In genomic region chr14:21055473-21056117, GRCh38 we compare ENCODE assay signal across 1 cellular context.
TF ChIP-seq lines count a peak whose summit lies in the region.

No MANE protein-coding gene starts in this region.

TF ChIP-seq in HepG2, 621 proteins besides CTCF, POLR2A, EP300 and RAD21 (continued from another document and continues in another):
- TF ChIP-seq ZNF614 (CRISPR knock-in tag; IDR thresholded peaks at IDR 0.05; ENCODE audit: borderline replicate concordance) = peak; percentile 90; the same call in 1 of the 2 replicates
- TF ChIP-seq CREM (IDR thresholded peaks at IDR 0.05) = peak; percentile 81
- no peak for TF ChIP-seq CREM (CRISPR knock-in tag; IDR thresholded peaks at IDR 0.05)
- peak; percentile 38; the same call in 1 of the 2 replicates for TF ChIP-seq KLF9 (CRISPR knock-in tag; IDR thresholded peaks at IDR 0.05; ENCODE audit: low read depth)
- peak; percentile 80 for TF ChIP-seq ZNF781 (CRISPR knock-in tag; IDR thresholded peaks at IDR 0.05; ENCODE audit: borderline replicate concordance, not compliant biosample characterization)
- no peak for TF ChIP-seq ZNF776 (CRISPR knock-in tag; IDR thresholded peaks at IDR 0.05)
- TF ChIP-seq ZNF446 (CRISPR knock-in tag; IDR thresholded peaks at IDR 0.05) = 0 out of 2 replicates have a peak, but pooled peaks have one; percentile 60
- peak; percentile 35 for TF ChIP-seq STAG1 (CRISPR knock-in tag; IDR thresholded peaks at IDR 0.05)
- TF ChIP-seq PAWR (CRISPR knock-in tag; IDR thresholded peaks at IDR 0.05; ENCODE audit: borderline replicate concordance) = peak; percentile 59; the same call in 1 of the 2 replicates
- TF ChIP-seq ZNF101 (CRISPR knock-in tag; IDR thresholded peaks at IDR 0.05; ENCODE audit: borderline replicate concordance, low read depth) = 0 out of 2 replicates have a peak, but pooled peaks have one; percentile 20
- no peak for TF ChIP-seq ZNF180 (CRISPR knock-in tag; IDR thresholded peaks at IDR 0.05; ENCODE audit: borderline replicate concordance, low read depth)
- TF ChIP-seq ZNF83 (CRISPR knock-in tag; IDR thresholded peaks at IDR 0.05; ENCODE audit: borderline replicate concordance) = no peak
- TF ChIP-seq, protein P1, sequence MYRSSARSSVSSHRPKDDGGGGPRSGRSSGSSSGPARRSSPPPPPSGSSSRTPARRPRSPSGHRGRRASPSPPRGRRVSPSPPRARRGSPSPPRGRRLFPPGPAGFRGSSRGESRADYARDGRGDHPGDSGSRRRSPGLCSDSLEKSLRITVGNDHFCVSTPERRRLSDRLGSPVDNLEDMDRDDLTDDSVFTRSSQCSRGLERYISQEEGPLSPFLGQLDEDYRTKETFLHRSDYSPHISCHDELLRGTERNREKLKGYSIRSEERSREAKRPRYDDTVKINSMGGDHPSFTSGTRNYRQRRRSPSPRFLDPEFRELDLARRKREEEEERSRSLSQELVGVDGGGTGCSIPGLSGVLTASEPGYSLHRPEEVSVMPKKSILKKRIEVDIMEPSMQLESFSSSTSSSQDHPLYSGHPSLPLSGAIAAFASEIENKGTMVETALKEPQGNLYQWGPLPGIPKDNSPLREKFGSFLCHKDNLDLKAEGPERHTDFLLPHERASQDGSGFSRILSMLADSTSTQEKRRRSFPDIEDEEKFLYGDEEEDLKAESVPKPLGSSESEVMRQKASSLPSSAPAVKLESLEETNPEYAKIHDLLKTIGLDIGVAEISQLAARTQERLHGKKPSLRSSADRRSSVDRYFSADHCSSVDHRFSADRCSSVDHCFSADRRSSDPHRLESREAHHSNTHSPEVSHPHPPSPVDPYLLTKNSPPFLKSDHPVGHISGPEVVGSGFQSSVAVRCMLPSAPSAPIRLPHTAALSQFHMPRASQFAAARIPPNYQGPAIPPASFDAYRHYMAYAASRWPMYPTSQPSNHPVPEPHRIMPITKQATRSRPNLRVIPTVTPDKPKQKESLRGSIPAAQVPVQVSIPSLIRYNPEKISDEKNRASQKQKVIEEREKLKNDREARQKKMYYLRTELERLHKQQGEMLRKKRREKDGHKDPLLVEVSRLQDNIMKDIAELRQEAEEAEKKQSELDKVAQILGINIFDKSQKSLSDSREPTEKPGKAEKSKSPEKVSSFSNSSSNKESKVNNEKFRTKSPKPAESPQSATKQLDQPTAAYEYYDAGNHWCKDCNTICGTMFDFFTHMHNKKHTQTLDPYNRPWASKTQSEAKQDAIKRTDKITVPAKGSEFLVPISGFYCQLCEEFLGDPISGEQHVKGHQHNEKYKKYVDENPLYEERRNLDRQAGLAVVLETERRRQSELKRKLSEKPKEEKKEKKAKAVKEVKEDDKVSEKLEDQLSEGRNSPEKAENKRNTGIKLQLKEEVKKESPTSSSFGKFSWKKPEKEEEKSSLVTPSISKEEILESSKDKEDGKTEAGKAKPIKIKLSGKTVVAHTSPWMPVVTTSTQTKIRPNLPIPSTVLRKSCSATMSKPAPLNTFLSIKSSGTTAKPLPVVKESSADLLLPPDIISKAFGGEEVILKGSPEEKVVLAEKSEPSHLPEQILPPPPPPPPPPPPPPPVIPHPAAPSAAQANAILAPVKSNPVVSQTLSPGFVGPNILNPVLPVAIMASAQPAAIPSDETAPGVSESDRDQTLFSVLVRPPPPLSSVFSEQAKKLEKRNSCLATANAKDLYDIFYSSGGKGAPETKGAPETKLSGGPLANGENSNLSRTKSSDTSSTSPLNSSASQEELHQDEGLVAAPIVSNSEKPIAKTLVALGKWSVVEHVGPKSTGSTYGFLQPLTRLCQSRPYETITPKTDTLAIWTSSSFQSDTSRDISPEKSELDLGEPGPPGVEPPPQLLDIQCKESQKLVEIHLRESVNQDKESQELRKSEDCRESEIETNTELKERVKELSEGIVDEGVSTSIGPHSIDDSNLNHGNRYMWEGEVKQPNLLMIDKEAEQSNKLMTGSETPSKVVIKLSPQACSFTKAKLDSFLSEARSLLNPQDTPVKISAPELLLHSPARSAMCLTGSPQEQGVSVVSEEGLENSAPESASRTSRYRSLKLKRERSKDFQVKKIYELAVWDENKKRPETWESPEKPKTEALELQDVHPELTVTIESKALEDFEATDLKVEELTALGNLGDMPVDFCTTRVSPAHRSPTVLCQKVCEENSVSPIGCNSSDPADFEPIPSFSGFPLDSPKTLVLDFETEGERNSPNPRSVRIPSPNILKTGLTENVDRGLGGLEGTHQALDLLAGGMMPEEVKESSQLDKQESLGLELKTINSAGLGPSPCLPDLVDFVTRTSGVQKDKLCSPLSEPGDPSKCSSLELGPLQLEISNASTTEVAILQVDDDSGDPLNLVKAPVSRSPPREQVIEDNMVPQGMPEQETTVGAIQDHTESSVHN (CRISPR knock-in tag; IDR thresholded peaks at IDR 0.05) = no peak; the same call in 1 of the 2 replicates
- no peak for TF ChIP-seq MXD3 (CRISPR knock-in tag; IDR thresholded peaks at IDR 0.05)
- peak; percentile 78 for TF ChIP-seq ZMYM3 (CRISPR knock-in tag; IDR thresholded peaks at IDR 0.05)
- TF ChIP-seq, protein P2, sequence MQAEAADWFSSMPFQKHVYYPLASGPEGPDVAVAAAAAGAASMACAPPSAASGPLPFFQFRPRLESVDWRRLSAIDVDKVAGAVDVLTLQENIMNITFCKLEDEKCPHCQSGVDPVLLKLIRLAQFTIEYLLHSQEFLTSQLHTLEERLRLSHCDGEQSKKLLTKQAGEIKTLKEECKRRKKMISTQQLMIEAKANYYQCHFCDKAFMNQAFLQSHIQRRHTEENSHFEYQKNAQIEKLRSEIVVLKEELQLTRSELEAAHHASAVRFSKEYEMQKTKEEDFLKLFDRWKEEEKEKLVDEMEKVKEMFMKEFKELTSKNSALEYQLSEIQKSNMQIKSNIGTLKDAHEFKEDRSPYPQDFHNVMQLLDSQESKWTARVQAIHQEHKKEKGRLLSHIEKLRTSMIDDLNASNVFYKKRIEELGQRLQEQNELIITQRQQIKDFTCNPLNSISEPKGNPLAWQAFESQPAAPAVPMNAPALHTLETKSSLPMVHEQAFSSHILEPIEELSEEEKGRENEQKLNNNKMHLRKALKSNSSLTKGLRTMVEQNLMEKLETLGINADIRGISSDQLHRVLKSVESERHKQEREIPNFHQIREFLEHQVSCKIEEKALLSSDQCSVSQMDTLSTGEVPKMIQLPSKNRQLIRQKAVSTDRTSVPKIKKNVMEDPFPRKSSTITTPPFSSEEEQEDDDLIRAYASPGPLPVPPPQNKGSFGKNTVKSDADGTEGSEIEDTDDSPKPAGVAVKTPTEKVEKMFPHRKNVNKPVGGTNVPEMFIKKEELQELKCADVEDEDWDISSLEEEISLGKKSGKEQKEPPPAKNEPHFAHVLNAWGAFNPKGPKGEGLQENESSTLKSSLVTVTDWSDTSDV (CRISPR knock-in tag; IDR thresholded peaks at IDR 0.05) = no peak
- TF ChIP-seq FOXO1 (CRISPR knock-in tag; IDR thresholded peaks at IDR 0.05) = no peak; the same call in 1 of the 2 replicates
- TF ChIP-seq ZGPAT (CRISPR knock-in tag; IDR thresholded peaks at IDR 0.05) = peak; percentile 80
- TF ChIP-seq BRCA1 (CRISPR knock-in tag; IDR thresholded peaks at IDR 0.05) = peak; percentile 63; the same call in 1 of the 2 replicates
- no peak; the same call in none of the 2 replicates for TF ChIP-seq ZNF160 (CRISPR knock-in tag; IDR thresholded peaks at IDR 0.05)
- TF ChIP-seq ZSCAN29 (CRISPR knock-in tag; conservative IDR thresholded peaks at IDR 0.05) = no peak; the same call in 1 of the 2 replicates
- 0 out of 2 replicates have a peak, but pooled peaks have one; percentile 29 for TF ChIP-seq ZNF256 (CRISPR knock-in tag; conservative IDR thresholded peaks at IDR 0.05)
- TF ChIP-seq ZFP36L1 (CRISPR knock-in tag; IDR thresholded peaks at IDR 0.05) = peak; percentile 90
- peak; percentile 38; the same call in 1 of the 2 replicates for TF ChIP-seq ZSCAN22 (CRISPR knock-in tag; IDR thresholded peaks at IDR 0.05)
- TF ChIP-seq NFRKB (IDR thresholded peaks at IDR 0.05) = no peak
- TF ChIP-seq MBD4 (IDR thresholded peaks at IDR 0.05; ENCODE audit: borderline replicate concordance, low read length) = peak; percentile 29; the same call in 1 of the 2 replicates
- TF ChIP-seq, protein P3, sequence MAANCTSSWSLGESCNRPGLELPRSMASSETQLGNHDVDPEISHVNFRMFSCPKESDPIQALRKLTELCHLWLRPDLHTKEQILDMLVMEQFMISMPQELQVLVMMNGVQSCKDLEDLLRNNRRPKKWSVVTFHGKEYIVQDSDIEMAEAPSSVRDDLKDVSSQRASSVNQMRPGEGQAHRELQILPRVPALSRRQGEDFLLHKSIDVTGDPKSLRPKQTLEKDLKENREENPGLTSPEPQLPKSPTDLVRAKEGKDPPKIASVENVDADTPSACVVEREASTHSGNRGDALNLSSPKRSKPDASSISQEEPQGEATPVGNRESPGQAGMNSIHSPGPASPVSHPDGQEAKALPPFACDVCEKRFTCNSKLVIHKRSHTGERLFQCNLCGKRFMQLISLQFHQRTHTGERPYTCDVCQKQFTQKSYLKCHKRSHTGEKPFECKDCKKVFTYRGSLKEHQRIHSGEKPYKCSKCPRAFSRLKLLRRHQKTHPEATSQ (CRISPR knock-in tag; IDR thresholded peaks at IDR 0.05; ENCODE audit: borderline replicate concordance) = 0 out of 2 replicates have a peak, but pooled peaks have one; percentile 61
- 0 out of 2 replicates have a peak, but pooled peaks have one; percentile 73 for TF ChIP-seq ZNF232 (CRISPR knock-in tag; IDR thresholded peaks at IDR 0.05; ENCODE audit: borderline replicate concordance)
- peak; percentile 97 for TF ChIP-seq ZNF580 (CRISPR knock-in tag; IDR thresholded peaks at IDR 0.05; ENCODE audit: borderline replicate concordance, low read depth)
- TF ChIP-seq CBX5 (CRISPR knock-in tag; IDR thresholded peaks at IDR 0.05; ENCODE audit: borderline replicate concordance) = peak; percentile 34; the same call in 1 of the 2 replicates
- TF ChIP-seq, protein P4, sequence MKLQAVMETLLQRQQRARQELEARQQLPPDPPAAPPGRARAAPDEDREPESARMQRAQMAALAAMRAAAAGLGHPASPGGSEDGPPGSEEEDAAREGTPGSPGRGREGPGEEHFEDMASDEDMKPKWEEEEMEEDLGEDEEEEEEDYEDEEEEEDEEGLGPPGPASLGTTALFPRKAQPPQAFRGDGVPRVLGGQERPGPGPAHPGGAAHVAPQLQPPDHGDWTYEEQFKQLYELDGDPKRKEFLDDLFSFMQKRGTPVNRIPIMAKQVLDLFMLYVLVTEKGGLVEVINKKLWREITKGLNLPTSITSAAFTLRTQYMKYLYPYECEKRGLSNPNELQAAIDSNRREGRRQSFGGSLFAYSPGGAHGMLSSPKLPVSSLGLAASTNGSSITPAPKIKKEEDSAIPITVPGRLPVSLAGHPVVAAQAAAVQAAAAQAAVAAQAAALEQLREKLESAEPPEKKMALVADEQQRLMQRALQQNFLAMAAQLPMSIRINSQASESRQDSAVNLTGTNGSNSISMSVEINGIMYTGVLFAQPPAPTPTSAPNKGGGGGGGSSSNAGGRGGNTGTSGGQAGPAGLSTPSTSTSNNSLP (IDR thresholded peaks at IDR 0.05; ENCODE audit: low read depth, low read length) = peak; percentile 62; the same call in 1 of the 2 replicates
- TF ChIP-seq ASH2L (IDR thresholded peaks at IDR 0.05; ENCODE audit: insufficient read length, low read depth, low read length) = peak; percentile 58
- no peak for TF ChIP-seq SCMH1 (CRISPR knock-in tag; IDR thresholded peaks at IDR 0.05; ENCODE audit: borderline replicate concordance)
- TF ChIP-seq NFIC (IDR thresholded peaks at IDR 0.05; ENCODE audit: low read length) = peak; percentile 66; the same call in 1 of the 2 replicates
- no peak for TF ChIP-seq DNMT1 (CRISPR knock-in tag; IDR thresholded peaks at IDR 0.05)
- TF ChIP-seq IKZF1 (IDR thresholded peaks at IDR 0.05) = no peak
- TF ChIP-seq ARNT (IDR thresholded peaks at IDR 0.05) = no peak
- TF ChIP-seq ZNF619 (CRISPR knock-in tag; IDR thresholded peaks at IDR 0.05) = peak; percentile 83; the same call in 1 of the 2 replicates
- peak; percentile 85 for TF ChIP-seq MEIS2 (CRISPR knock-in tag; IDR thresholded peaks at IDR 0.05)
- no peak; the same call in 1 of the 2 replicates for TF ChIP-seq GZF1 (CRISPR knock-in tag; IDR thresholded peaks at IDR 0.05)
- TF ChIP-seq, protein P5, sequence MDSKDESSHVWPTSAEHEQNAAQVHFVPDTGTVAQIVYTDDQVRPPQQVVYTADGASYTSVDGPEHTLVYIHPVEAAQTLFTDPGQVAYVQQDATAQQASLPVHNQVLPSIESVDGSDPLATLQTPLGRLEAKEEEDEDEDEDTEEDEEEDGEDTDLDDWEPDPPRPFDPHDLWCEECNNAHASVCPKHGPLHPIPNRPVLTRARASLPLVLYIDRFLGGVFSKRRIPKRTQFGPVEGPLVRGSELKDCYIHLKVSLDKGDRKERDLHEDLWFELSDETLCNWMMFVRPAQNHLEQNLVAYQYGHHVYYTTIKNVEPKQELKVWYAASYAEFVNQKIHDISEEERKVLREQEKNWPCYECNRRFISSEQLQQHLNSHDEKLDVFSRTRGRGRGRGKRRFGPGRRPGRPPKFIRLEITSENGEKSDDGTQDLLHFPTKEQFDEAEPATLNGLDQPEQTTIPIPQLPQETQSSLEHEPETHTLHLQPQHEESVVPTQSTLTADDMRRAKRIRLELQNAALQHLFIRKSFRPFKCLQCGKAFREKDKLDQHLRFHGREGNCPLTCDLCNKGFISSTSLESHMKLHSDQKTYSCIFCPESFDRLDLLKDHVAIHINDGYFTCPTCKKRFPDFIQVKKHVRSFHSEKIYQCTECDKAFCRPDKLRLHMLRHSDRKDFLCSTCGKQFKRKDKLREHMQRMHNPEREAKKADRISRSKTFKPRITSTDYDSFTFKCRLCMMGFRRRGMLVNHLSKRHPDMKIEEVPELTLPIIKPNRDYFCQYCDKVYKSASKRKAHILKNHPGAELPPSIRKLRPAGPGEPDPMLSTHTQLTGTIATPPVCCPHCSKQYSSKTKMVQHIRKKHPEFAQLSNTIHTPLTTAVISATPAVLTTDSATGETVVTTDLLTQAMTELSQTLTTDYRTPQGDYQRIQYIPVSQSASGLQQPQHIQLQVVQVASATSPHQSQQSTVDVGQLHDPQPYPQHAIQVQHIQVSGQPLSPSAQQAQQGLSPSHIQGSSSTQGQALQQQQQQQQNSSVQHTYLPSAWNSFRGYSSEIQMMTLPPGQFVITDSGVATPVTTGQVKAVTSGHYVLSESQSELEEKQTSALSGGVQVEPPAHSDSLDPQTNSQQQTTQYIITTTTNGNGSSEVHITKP (CRISPR knock-in tag; IDR thresholded peaks at IDR 0.05; ENCODE audit: low read depth) = peak; percentile 82
- TF ChIP-seq HIVEP1 (CRISPR knock-in tag; IDR thresholded peaks at IDR 0.05) = 0 out of 2 replicates have a peak, but pooled peaks have one; percentile 51
- TF ChIP-seq ZSCAN25 (CRISPR knock-in tag; IDR thresholded peaks at IDR 0.05) = peak; percentile 80; the same call in 1 of the 2 replicates
